In genomic region chr9:2780846-2781245, GRCh38 we compare ENCODE assay signal across 19 cellular contexts.
"Had no signal": no experiment of that assay in that cellular context is flagged by ENCODE, and none has a peak within 500 bp of the region (broad histone marks: within the 10 kb centered on the region; RNA-seq: fewer than 3 reads in every experiment).

No MANE protein-coding gene starts in this region.

- H3K4me3 Mint-ChIP-seq: naive thymus-derived CD8-positive, alpha-beta T cell; neural crest cell; stimulated activated effector memory CD8-positive, alpha-beta T cell treated with anti-CD3 and anti-CD28 coated beads, Interleukin-12 subunit alpha, Interleukin-12 subunit beta, amount 100 ng/mL, for 72 hours had no signal

- H3K36me3 ChIP-seq: uterus had no signal

- H3K27me3 ChIP-seq: heart left ventricle, pancreas, right lobe of liver, tibial artery, upper lobe of left lung, uterus had no signal

- H3K4me1 ChIP-seq: pancreas, psoas muscle, right lobe of liver, tibial artery, upper lobe of left lung, uterus had no signal

- H3K4me1 Mint-ChIP-seq: stimulated activated effector memory CD8-positive, alpha-beta T cell treated with anti-CD3 and anti-CD28 coated beads, Interleukin-12 subunit alpha, Interleukin-12 subunit beta, amount 100 ng/mL, for 72 hours had no signal

- H3K27ac ChIP-seq: heart left ventricle, pancreas, psoas muscle, right lobe of liver, tibial artery, upper lobe of left lung, uterus had no signal

- H3K27ac Mint-ChIP-seq: stimulated activated effector memory CD8-positive, alpha-beta T cell treated with anti-CD3 and anti-CD28 coated beads, Interleukin-12 subunit alpha, Interleukin-12 subunit beta, amount 100 ng/mL, for 72 hours had no signal

- H3K4me3 ChIP-seq: heart left ventricle, mucosa of descending colon, pancreas, psoas muscle, right lobe of liver, tibial artery, upper lobe of left lung, uterus had no signal

- H3K27me3 Mint-ChIP-seq: naive thymus-derived CD8-positive, alpha-beta T cell had no signal

- ATAC-seq: heart left ventricle; mucosa of descending colon; naive thymus-derived CD8-positive, alpha-beta T cell; pancreas; psoas muscle; right lobe of liver; stimulated activated effector memory CD8-positive, alpha-beta T cell treated with anti-CD3 and anti-CD28 coated beads, Interleukin-12 subunit alpha, Interleukin-12 subunit beta, amount 100 ng/mL, for 72 hours; stimulated activated naive CD8-positive, alpha-beta T cell treated with anti-CD3 and anti-CD28 coated beads, Interleukin-15, Interleukin-2, amounts not matched to agents 100 U/mL and 50 U/mL, for 24 hours had no signal

- DNase-seq: effector memory CD4-positive, alpha-beta T cell; heart left ventricle; hippocampal formation; kidney glomerular epithelial cell; mammary epithelial cell; mucosa of descending colon; naive thymus-derived CD8-positive, alpha-beta T cell; pancreas; psoas muscle; retina; right lobe of liver; stimulated activated CD4-positive, alpha-beta T cell treated with anti-CD3 and anti-CD28 coated beads, Interleukin-4, amount 100 ng/mL, for 1 hour; stimulated activated CD8-positive, alpha-beta memory T cell treated with anti-CD3 and anti-CD28 coated beads, Interleukin-4, amount 100 ng/mL, for 48 hours; stimulated activated naive CD8-positive, alpha-beta T cell treated with anti-CD3 and anti-CD28 coated beads, Interleukin-15, Interleukin-2, amounts not matched to agents 100 U/mL and 50 U/mL, for 24 hours; tibial artery; upper lobe of left lung; uterus had no signal

- H3K9me3 ChIP-seq: pancreas had no signal
